22 cellular contexts compared by ENCODE assay signal in genomic region chr17:59666235-59666634, GRCh38.
DNase-seq lines count a peak whose midpoint lies in the region; ATAC-seq, FAIRE-seq and TF ChIP-seq lines count a peak whose summit lies in the region.
"Had no signal": no experiment of that assay in that cellular context is flagged by ENCODE, and none has a peak within 500 bp of the region (broad histone marks: within the 10 kb centered on the region; RNA-seq: fewer than 3 reads in every experiment).

No MANE protein-coding gene starts in this region.

- peaks cover 58% of the 10 kb centered on the region for H3K36me3 Mint-ChIP-seq in activated naive CD8-positive, alpha-beta T cell treated with anti-CD3 and anti-CD28 coated beads, Interleukin-2, amount 50 U/mL, for 24 hours (ENCODE audit: low read depth)

- H3K4me3 Mint-ChIP-seq in activated naive CD8-positive, alpha-beta T cell treated with anti-CD3 and anti-CD28 coated beads, Interleukin-2, amount 50 U/mL, for 24 hours = no peak overlapping the region
- H3K4me3 Mint-ChIP-seq: activated T-helper 1 cell treated with anti-CD3 and anti-CD28 coated beads, Interleukin-12 subunit alpha, Interleukin-12 subunit beta, Interleukin-2, Interleukin-4 antibody, amounts not matched to agents 30 ng/mL and 10 ng/mL and 1 ng/mL, durations not matched to agents 14 hours and 24 hours and 36 hours; CD8-positive, alpha-beta T cell; central memory CD8-positive, alpha-beta T cell; effector memory CD8-positive, alpha-beta T cell; naive B cell; WTC11 had no signal

- no peak overlapping the region for H3K4me3 ChIP-seq in fibroblast of pulmonary artery (replicated peaks; ENCODE audit: low read depth, low read length)
- H3K4me3 ChIP-seq: upper lobe of left lung had no signal

- DNase-seq in NK-92 treated with Interleukin-12 subunit alpha and Interleukin-12 subunit beta, amount 100 ng/mL, for 24 hours (lab: John Stamatoyannopoulos, UW) = peak; percentile 38
- DNase-seq in NK-92 (lab: John Stamatoyannopoulos, UW; ENCODE audit: unreplicated experiment) (no peak), NOMO-1 treated with DMSO at 0.1 percent for 48 hours (lab: John Stamatoyannopoulos, UW; ENCODE audit: unreplicated experiment) (peak; percentile 55), fibroblast of pulmonary artery (ENCODE audit: low read depth) (peak; percentile 25), urothelium cell line (ENCODE audit: low spot score) (no peak), GM19240 (ENCODE audit: insufficient read length, low spot score) (no peak), kidney glomerular epithelial cell (lab: John Stamatoyannopoulos, UW) (no peak)
- DNase-seq in activated naive CD8-positive, alpha-beta T cell treated with anti-CD3 and anti-CD28 coated beads, Interleukin-2, amount 50 U/mL, for 24 hours = no peak
- DNase-seq: ACHN; CD8-positive, alpha-beta T cell; DND-41; effector memory CD8-positive, alpha-beta T cell; left ventricle myocardium superior; naive B cell; NCI-H2029; posterior cingulate gyrus; SHP77; stimulated activated naive CD4-positive, alpha-beta T cell treated with Interleukin-2 at 50 U/mL for 16 hours; upper lobe of left lung had no signal

- no peak for ATAC-seq in activated naive CD8-positive, alpha-beta T cell treated with anti-CD3 and anti-CD28 coated beads, Interleukin-2, amount 50 U/mL, for 24 hours
- ATAC-seq: CD8-positive, alpha-beta T cell; effector memory CD8-positive, alpha-beta T cell; left ventricle myocardium superior; WTC11 had no signal

- H3K27me3 Mint-ChIP-seq in activated naive CD8-positive, alpha-beta T cell treated with anti-CD3 and anti-CD28 coated beads, Interleukin-2, amount 50 U/mL, for 24 hours = no peaks in the 10 kb centered on the region
- H3K27me3 Mint-ChIP-seq: central memory CD8-positive, alpha-beta T cell; effector memory CD8-positive, alpha-beta T cell; naive B cell had no signal

- peaks cover 30% of the 10 kb centered on the region for H3K4me1 Mint-ChIP-seq in activated naive CD8-positive, alpha-beta T cell treated with anti-CD3 and anti-CD28 coated beads, Interleukin-2, amount 50 U/mL, for 24 hours
- H3K4me1 Mint-ChIP-seq: WTC11 had no signal

- TF ChIP-seq CTCF in fibroblast of pulmonary artery (IDR thresholded peaks at IDR 0.05; ENCODE audit: low read length, missing control alignments) = no peak

- H3K9me3 Mint-ChIP-seq in activated naive CD8-positive, alpha-beta T cell treated with anti-CD3 and anti-CD28 coated beads, Interleukin-2, amount 50 U/mL, for 24 hours = no peaks in the 10 kb centered on the region
- H3K9me3 Mint-ChIP-seq: activated T-helper 1 cell treated with anti-CD3 and anti-CD28 coated beads, Interleukin-12 subunit alpha, Interleukin-12 subunit beta, Interleukin-2, Interleukin-4 antibody, amounts not matched to agents 30 ng/mL and 10 ng/mL and 1 ng/mL, durations not matched to agents 14 hours and 24 hours and 36 hours; CD8-positive, alpha-beta T cell; central memory CD8-positive, alpha-beta T cell; effector memory CD8-positive, alpha-beta T cell; naive B cell; WTC11 had no signal

- FAIRE-seq in urothelium cell line (lab: Jason Lieb, UNC) = peak; percentile 69

- no peak overlapping the region for H3K27ac Mint-ChIP-seq in activated naive CD8-positive, alpha-beta T cell treated with anti-CD3 and anti-CD28 coated beads, Interleukin-2, amount 50 U/mL, for 24 hours
- H3K27ac Mint-ChIP-seq: activated T-helper 1 cell treated with anti-CD3 and anti-CD28 coated beads, Interleukin-12 subunit alpha, Interleukin-12 subunit beta, Interleukin-2, Interleukin-4 antibody, amounts not matched to agents 30 ng/mL and 10 ng/mL and 1 ng/mL, durations not matched to agents 14 hours and 24 hours and 36 hours; CD8-positive, alpha-beta T cell; effector memory CD8-positive, alpha-beta T cell; WTC11 had no signal

Comparison
In these comparisons a context has a peak if more than half of its experiments do, and no peak if none do; other contexts are left out.
1. DNase-seq: peak in NK-92 treated with Interleukin-12 subunit alpha and Interleukin-12 subunit beta, amount 100 ng/mL, for 24 hours (single experiment), NOMO-1 treated with DMSO at 0.1 percent for 48 hours (single experiment) and fibroblast of pulmonary artery (single experiment); none in NK-92 (single experiment), urothelium cell line (single experiment), GM19240 (single experiment), activated naive CD8-positive, alpha-beta T cell treated with anti-CD3 and anti-CD28 coated beads, Interleukin-2, amount 50 U/mL, for 24 hours (single experiment) and kidney glomerular epithelial cell (single experiment).